8 cellular contexts compared by ENCODE assay signal in the genomic region with DNA sequence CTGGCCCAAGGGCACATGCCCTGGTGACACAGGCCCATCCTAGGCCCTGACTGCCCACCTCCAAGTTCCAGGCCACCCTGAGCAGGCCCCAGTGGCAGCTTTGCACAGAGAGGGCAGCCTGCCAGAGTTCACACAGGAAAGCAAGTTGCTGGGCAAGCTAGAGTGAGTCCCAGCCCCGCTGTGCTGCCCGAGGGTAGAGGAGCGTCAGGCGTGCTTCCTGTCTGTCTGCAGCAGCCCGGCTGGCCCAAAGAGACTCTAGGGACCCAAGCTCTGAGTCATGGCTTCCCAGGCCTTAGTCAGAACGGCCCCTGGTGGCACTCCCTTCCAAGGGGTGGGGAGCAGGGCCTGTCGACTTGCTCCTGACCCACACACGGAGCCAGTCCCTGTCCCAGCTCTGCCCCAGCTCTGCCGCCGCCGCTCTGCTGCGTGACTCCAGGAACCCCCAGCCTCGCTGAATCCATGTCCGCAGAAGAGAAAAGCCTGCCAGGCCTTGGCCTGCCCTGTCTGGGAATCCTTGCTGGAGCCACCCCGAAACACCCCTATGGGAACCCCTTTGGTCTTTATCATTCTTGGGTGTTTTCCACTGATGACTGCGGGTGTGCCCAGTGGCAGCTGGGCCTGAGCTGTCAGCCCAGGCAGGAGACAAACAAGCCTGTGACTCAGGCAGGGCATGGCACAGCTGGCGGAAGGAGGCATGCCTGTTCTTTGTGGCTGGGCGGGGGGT.
DNase-seq lines count a peak whose midpoint lies in the region; ATAC-seq and TF ChIP-seq lines count a peak whose summit lies in the region.
"Not testable (repeated sequence)": the region's sequence is repeated elsewhere in the genome, so short reads cannot be mapped to it uniquely, and the experiment has no call there.

No MANE protein-coding gene starts in this region.

- 0 out of 2 replicates have a peak overlapping the region, but pooled peaks have one; percentile 14 for H3K18ac ChIP-seq in IMR-90 (ENCODE audit: low read depth, low read length)

- peaks cover 26% of the 10 kb centered on the region for H3K4me1 ChIP-seq in ACC112 (ENCODE audit: control insufficient read depth, insufficient read depth, low read length, unreplicated experiment)
- peaks cover 35% of the 10 kb centered on the region for H3K4me1 ChIP-seq in IMR-90 (ENCODE audit: control insufficient read depth, insufficient read depth, low read length)
- H3K4me1 ChIP-seq in hepatocyte (ENCODE audit: insufficient read depth): peaks cover 21% of the 10 kb centered on the region

- not testable (repeated sequence) for H2BK20ac ChIP-seq in IMR-90 (ENCODE audit: low read depth, low read length)

- H3K4me3 Mint-ChIP-seq in T-helper 2 cell treated with Interferon-gamma antibody and Interleukin-4, amounts not matched to agents 5 μg/mL and 100 μg/mL, for 36 hours: not testable (repeated sequence)

- peak overlapping the region; percentile 90 for H2AK5ac ChIP-seq in IMR-90 (ENCODE audit: low read depth, low read length)

- not testable (repeated sequence) for H3K4me2 ChIP-seq in IMR-90 (ENCODE audit: low read depth, low read length); hepatocyte

- not testable (repeated sequence) for TF ChIP-seq RAD21 in IMR-90 (IDR thresholded peaks at IDR 0.05; ENCODE audit: low read length)

- ATAC-seq in GM18508 (IDR thresholded peaks at IDR 0.05; ENCODE audit: insufficient read depth, unreplicated experiment): peak; percentile 52
- peak; percentile 67 for ATAC-seq in HG02571 (IDR thresholded peaks at IDR 0.05; ENCODE audit: unreplicated experiment)
- peak; percentile 73 for ATAC-seq in IMR-90 (ENCODE audit: low read depth)

- TF ChIP-seq CTCF in IMR-90 (conservative IDR thresholded peaks at IDR 0.05; ENCODE audit: low read depth, low read length); cardiac fibroblast (IDR thresholded peaks at IDR 0.05; ENCODE audit: low read depth, low read length); hepatocyte (IDR thresholded peaks at IDR 0.05; ENCODE audit: poor library complexity): not testable (repeated sequence)

- not testable (repeated sequence) for TF ChIP-seq POLR2A in IMR-90 (IDR thresholded peaks at IDR 0.05; ENCODE audit: low read depth, low read length)

- not testable (repeated sequence) for H3K36me3 ChIP-seq in ACC112 (ENCODE audit: insufficient read depth, low read length); hepatocyte (replicated peaks; ENCODE audit: insufficient read depth, low read depth)
- H3K36me3 ChIP-seq in IMR-90 (ENCODE audit: control insufficient read depth, insufficient read depth, low read length): peaks cover 18% of the 10 kb centered on the region

- CTCF ChIA-PET in IMR-90 (lab: Yijun Ruan, JAX): interaction anchor here (1.1 kb wide), 1 partner anchor 116 kb away, joined by 3 read pairs; no protein-coding TSS in a partner anchor

- not testable (repeated sequence) for H3K79me2 ChIP-seq in ACC112 (ENCODE audit: control insufficient read depth, insufficient read depth, low read length, unreplicated experiment); hepatocyte

- H3K9me3 ChIP-seq in IMR-90 (ENCODE audit: control insufficient read depth, insufficient read depth, low read length); hepatocyte (ENCODE audit: low read depth): not testable (repeated sequence)

- H3K56ac ChIP-seq in IMR-90 (ENCODE audit: extremely low read depth, insufficient read depth, low read length): not testable (repeated sequence)

- not testable (repeated sequence) for BruUV-seq in IMR-90 (replicated peaks; lab: Mats Ljungman, UMichigan)

- H4K91ac ChIP-seq in IMR-90 (ENCODE audit: insufficient read depth, low read depth, low read length): peak overlapping the region; percentile 55

- H2BK120ac ChIP-seq in IMR-90 (ENCODE audit: low read depth, low read length): not testable (repeated sequence)

- H3K27me3 ChIP-seq in ACC112 (ENCODE audit: insufficient read depth, low read length); IMR-90 (ENCODE audit: control insufficient read depth, insufficient read depth, low read length); hepatocyte: not testable (repeated sequence)

- H2AK9ac ChIP-seq in IMR-90 (replicated peaks; ENCODE audit: low read depth, low read length, poor library complexity): not testable (repeated sequence)

- H3K36me3 Mint-ChIP-seq in T-helper 2 cell treated with Interferon-gamma antibody and Interleukin-4, amounts not matched to agents 5 μg/mL and 100 μg/mL, for 36 hours (ENCODE audit: low read depth): peaks cover 23% of the 10 kb centered on the region

- WGBS in IMR-90 (ENCODE audit: extremely low coverage in 2 of 2, insufficient read length in 1 of 2), 2 experiments: 28% methylated on average over 9 of the region's 18 CpGs; no CpG with 5 or more reads in 1 of the 2 experiments
- WGBS in hepatocyte (ENCODE audit: low lambda C conversion rate, missing lambda C conversion rate): 75% methylated on average over 17 of the region's 18 CpGs

- peak overlapping the region; percentile 5; the same call in 1 of the 2 replicates for H3K14ac ChIP-seq in IMR-90 (replicated peaks; ENCODE audit: low read depth, low read length)

- H3K27me3 Mint-ChIP-seq in T-helper 2 cell treated with Interferon-gamma antibody and Interleukin-4, amounts not matched to agents 5 μg/mL and 100 μg/mL, for 36 hours (ENCODE audit: low read depth): not testable (repeated sequence)

- H3K4me1 Mint-ChIP-seq in T-helper 2 cell treated with Interferon-gamma antibody and Interleukin-4, amounts not matched to agents 5 μg/mL and 100 μg/mL, for 36 hours (ENCODE audit: low read depth): not testable (repeated sequence)

- POLR2A ChIA-PET in IMR-90 (lab: Charles Lee; ENCODE audit: unreplicated experiment): not testable (repeated sequence)

- not testable (repeated sequence) for H3K23ac ChIP-seq in IMR-90 (ENCODE audit: low read depth, low read length)

- H4K5ac ChIP-seq in IMR-90 (ENCODE audit: low read depth, low read length): not testable (repeated sequence)

- peaks cover 23% of the 10 kb centered on the region for H4K20me1 ChIP-seq in IMR-90 (ENCODE audit: insufficient read depth, low read length)
- not testable (repeated sequence) for H4K20me1 ChIP-seq in hepatocyte (ENCODE audit: insufficient read depth, poor library complexity, severe bottlenecking)

- H3K4ac ChIP-seq in IMR-90 (ENCODE audit: low read depth, low read length): peak overlapping the region; percentile 45

- not testable (repeated sequence) for H3K9me3 Mint-ChIP-seq in T-helper 2 cell treated with Interferon-gamma antibody and Interleukin-4, amounts not matched to agents 5 μg/mL and 100 μg/mL, for 36 hours

- not testable (repeated sequence) for H2BK15ac ChIP-seq in IMR-90 (ENCODE audit: low read depth, low read length)

- not testable (repeated sequence) for H3K9ac ChIP-seq in IMR-90 (ENCODE audit: low read depth, low read length)

- peak; percentile 86 for DNase-seq in IMR-90
- DNase-seq in T-helper 2 cell treated with Interferon-gamma antibody and Interleukin-4, amounts not matched to agents 5 μg/mL and 100 μg/mL, for 36 hours (ENCODE audit: low spot score): not testable (repeated sequence)
- DNase-seq in cardiac fibroblast (ENCODE audit: low read depth in 2 of 2): peak; percentile 90 to 97
- peak; percentile 69 for DNase-seq in hepatocyte (ENCODE audit: low spot score)
- DNase-seq in pulmonary artery endothelial cell (ENCODE audit: low read depth, low spot score): peak; percentile 72

- H3K79me1 ChIP-seq in IMR-90 (ENCODE audit: low read depth in 1 of 2, low read length in 2 of 2): peaks cover 0 to 29% of the 10 kb centered on the region in 2 experiments; a peak in 2 of 4 replicates

- H2BK5ac ChIP-seq in IMR-90 (ENCODE audit: low read depth, low read length, poor library complexity, severe bottlenecking): peak overlapping the region; percentile 71

- not testable (repeated sequence) for H3K9me1 ChIP-seq in IMR-90 (ENCODE audit: insufficient read depth, low read length)

- not testable (repeated sequence) for H3K9me2 ChIP-seq in hepatocyte (replicated peaks; ENCODE audit: insufficient read depth)

- dilution Hi-C loops in IMR-90 (cut with HindIII; ENCODE audit: low sequenced_read_pairs, unreplicated experiment): not testable (repeated sequence)

- intact Hi-C loops in IMR-90 (cut with micrococcal nuclease): not testable (repeated sequence)

- peak overlapping the region; percentile 36 for H3K27ac Mint-ChIP-seq in T-helper 2 cell treated with Interferon-gamma antibody and Interleukin-4, amounts not matched to agents 5 μg/mL and 100 μg/mL, for 36 hours

- peak overlapping the region; percentile 93 for H3K27ac ChIP-seq in ACC112 (ENCODE audit: low read depth, low read length)
- H3K27ac ChIP-seq in IMR-90 (ENCODE audit: insufficient read depth, low read length): peak overlapping the region; percentile 54
- peak overlapping the region; percentile 73 for H3K27ac ChIP-seq in hepatocyte

- H2AFZ ChIP-seq in ACC112 (ENCODE audit: low read length, unreplicated experiment); IMR-90 (replicated peaks; ENCODE audit: low read length, poor library complexity); hepatocyte: not testable (repeated sequence)

- in situ Hi-C loops in IMR-90 (cut with MboI; ENCODE audit: low sequenced_read_pairs): not testable (repeated sequence)

- not testable (repeated sequence) for H3K4me3 ChIP-seq in ACC112 (ENCODE audit: low read depth, low read length); IMR-90 (ENCODE audit: insufficient read depth, low read depth, low read length); cardiac fibroblast (replicated peaks in 1 of 2; ENCODE audit: low read depth in 2 of 2, low read length in 2 of 2); hepatocyte

- 0 out of 4 replicates have a peak overlapping the region, but pooled peaks of 1 of the 2 experiments have one; percentile 24 for H4K8ac ChIP-seq in IMR-90 (ENCODE audit: low read depth in 2 of 2, low read length in 2 of 2)

TF ChIP-seq in IMR-90, 13 proteins besides CTCF, POLR2A, EP300 and RAD21:
- TF ChIP-seq RFX5 (IDR thresholded peaks at IDR 0.05; ENCODE audit: low read depth, low read length): peak; percentile 5; the same call in 1 of the 2 replicates
- 0 out of 2 replicates have a peak, but pooled peaks have one; percentile 1 for TF ChIP-seq NFE2L2 (IDR thresholded peaks at IDR 0.05; ENCODE audit: low read depth, low read length)
- peak; percentile 71 for TF ChIP-seq MAZ (IDR thresholded peaks at IDR 0.05; ENCODE audit: borderline replicate concordance, low read depth, low read length)
- peak; percentile 9; the same call in 1 of the 2 replicates for TF ChIP-seq BHLHE40 (IDR thresholded peaks at IDR 0.05; ENCODE audit: low read depth, low read length)
- peak; percentile 66 for TF ChIP-seq FOS (IDR thresholded peaks at IDR 0.05; ENCODE audit: low read depth, low read length)
TF ChIP-seq in IMR-90: peak in this region for 5; not testable (repeated sequence) for 8.
